In genomic region chr3:167920747-167921146, GRCh38 we compare ENCODE assay signal across 31 cellular contexts.
"Had no signal": no experiment of that assay in that cellular context is flagged by ENCODE, and none has a peak within 500 bp of the region (broad histone marks: within the 10 kb centered on the region; RNA-seq: fewer than 3 reads in every experiment).

No MANE protein-coding gene starts in this region.

- H3K27ac ChIP-seq: neural progenitor cell, ovary, parathyroid adenoma, psoas muscle, skin epidermis, spleen, suprapubic skin, testis, tibial artery, transverse colon, upper lobe of right lung, uterus had no signal

- H3K36me3 ChIP-seq: neural progenitor cell, ovary, spleen, suprapubic skin, tibial artery, transverse colon, upper lobe of right lung, uterus had no signal

- H3K4me3 Mint-ChIP-seq: natural killer cell; nephron; neural progenitor cell; stimulated activated memory B cell treated with anti-CD40 and anti-IgM and Interleukin-4, amounts not matched to agents 10 μg/mL and 1 μg/mL and 100 μg/mL, for 72 hours; stimulated activated naive CD8-positive, alpha-beta T cell treated with anti-CD3 and anti-CD28 coated beads, Interleukin-15, amount 100 ng/mL, for 72 hours; type B pancreatic cell had no signal

- H3K36me3 Mint-ChIP-seq: natural killer cell; stimulated activated memory B cell treated with anti-CD40 and anti-IgM and Interleukin-4, amounts not matched to agents 10 μg/mL and 1 μg/mL and 100 μg/mL, for 72 hours; type B pancreatic cell had no signal

- H3K27me3 Mint-ChIP-seq: type B pancreatic cell had no signal

- H2AFZ ChIP-seq: neural progenitor cell, parathyroid adenoma had no signal

- H3K79me2 ChIP-seq: parathyroid adenoma had no signal

- H3K9ac ChIP-seq: neural progenitor cell, parathyroid adenoma had no signal

- H3K9me3 ChIP-seq: ovary, psoas muscle, spleen, suprapubic skin, testis, tibial artery, transverse colon, upper lobe of right lung, uterus had no signal

- ATAC-seq: natural killer cell; psoas muscle; right cardiac atrium; sciatic nerve; stimulated activated naive CD8-positive, alpha-beta T cell treated with anti-CD3 and anti-CD28 coated beads, Interleukin-15, amount 100 ng/mL, for 72 hours; stimulated activated naive CD8-positive, alpha-beta T cell treated with anti-CD3 and anti-CD28 coated beads, Interleukin-15, Interleukin-2, amounts not matched to agents 100 U/mL and 50 U/mL, for 24 hours; upper lobe of right lung had no signal

- H3K27me3 ChIP-seq: neural progenitor cell, ovary, spleen, suprapubic skin, testis, tibial artery, transverse colon, upper lobe of right lung, uterus had no signal

- H3K4me3 ChIP-seq: neural progenitor cell, ovary, psoas muscle, skin epidermis, smooth muscle cell, spleen, suprapubic skin, testis, tibial artery, transverse colon, upper lobe of right lung, uterus had no signal

- H3K27ac Mint-ChIP-seq: natural killer cell; neural progenitor cell; progenitor cell of endocrine pancreas; stimulated activated memory B cell treated with anti-CD40 and anti-IgM and Interleukin-4, amounts not matched to agents 10 μg/mL and 1 μg/mL and 100 μg/mL, for 72 hours; stimulated activated naive CD8-positive, alpha-beta T cell treated with anti-CD3 and anti-CD28 coated beads, Interleukin-15, amount 100 ng/mL, for 72 hours; type B pancreatic cell had no signal

- H3K4me1 Mint-ChIP-seq: natural killer cell; stimulated activated memory B cell treated with anti-CD40 and anti-IgM and Interleukin-4, amounts not matched to agents 10 μg/mL and 1 μg/mL and 100 μg/mL, for 72 hours; stimulated activated naive CD8-positive, alpha-beta T cell treated with anti-CD3 and anti-CD28 coated beads, Interleukin-15, amount 100 ng/mL, for 72 hours had no signal

- H3K9me3 Mint-ChIP-seq: nephron; neural progenitor cell; stimulated activated memory B cell treated with anti-CD40 and anti-IgM and Interleukin-4, amounts not matched to agents 10 μg/mL and 1 μg/mL and 100 μg/mL, for 72 hours; stimulated activated naive CD8-positive, alpha-beta T cell treated with anti-CD3 and anti-CD28 coated beads, Interleukin-15, amount 100 ng/mL, for 72 hours; type B pancreatic cell had no signal

- H3K4me1 ChIP-seq: neural progenitor cell, parathyroid adenoma, psoas muscle, spleen, suprapubic skin, testis, tibial artery, transverse colon, upper lobe of right lung, uterus had no signal

- H3K4me2 ChIP-seq: neural progenitor cell, smooth muscle cell had no signal

- DNase-seq: natural killer cell; occipital lobe; ovary; posterior cingulate gyrus; psoas muscle; right cardiac atrium; spleen; stimulated activated CD4-positive, alpha-beta T cell treated with anti-CD3 and anti-CD28 coated beads, Interleukin-12 subunit alpha, Interleukin-12 subunit beta, amount 100 ng/mL, for 4 hours; stimulated activated CD4-positive, alpha-beta T cell treated with anti-CD3 and anti-CD28 coated beads, Interleukin-1b, Interleukin-23, amount 100 ng/mL, for 48 hours; stimulated activated CD4-positive, alpha-beta T cell treated with anti-CD3 and anti-CD28 coated beads, Interleukin-4, amount 100 ng/mL, for 1 hour; stimulated activated CD4-positive, alpha-beta T cell treated with anti-CD3 and anti-CD28 coated beads, Interleukin-4, amount 100 ng/mL, for 4 hours; stimulated activated CD8-positive, alpha-beta memory T cell treated with anti-CD3 and anti-CD28 coated beads, Interleukin-4, amount 100 ng/mL, for 48 hours; stimulated activated naive CD4-positive, alpha-beta T cell; stimulated activated naive CD8-positive, alpha-beta T cell treated with anti-CD3 and anti-CD28 coated beads, Interleukin-15, amount 100 ng/mL, for 72 hours; stimulated activated naive CD8-positive, alpha-beta T cell treated with anti-CD3 and anti-CD28 coated beads, Interleukin-15, Interleukin-2, amounts not matched to agents 100 U/mL and 50 U/mL, for 24 hours; substantia nigra; testis; tibial artery; transverse colon; upper lobe of right lung; uterus had no signal
